In the genomic region with DNA sequence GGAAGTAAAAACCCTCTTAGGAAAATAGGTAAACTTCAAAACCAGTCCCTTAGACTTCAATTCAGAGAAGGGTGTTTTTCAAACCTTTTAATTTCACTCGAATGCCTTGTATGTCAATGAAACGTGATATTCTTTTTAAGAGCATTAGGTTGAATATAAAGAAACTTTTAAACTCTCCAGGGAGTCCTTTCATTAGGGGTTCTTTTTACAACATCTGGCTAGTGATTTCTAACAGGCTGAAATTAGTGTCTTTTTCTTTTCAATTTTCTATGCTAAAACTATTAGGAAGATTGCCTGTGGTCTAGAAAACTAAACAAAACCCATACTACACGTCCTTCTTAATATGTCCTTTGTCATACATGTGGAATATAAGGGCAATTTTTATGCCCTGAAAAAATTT, we compare ENCODE assay signal across 16 cellular contexts.
DNase-seq lines count a peak whose midpoint lies in the region; ATAC-seq and TF ChIP-seq lines count a peak whose summit lies in the region.
"Had no signal": no experiment of that assay in that cellular context is flagged by ENCODE, and none has a peak within 500 bp of the region (broad histone marks: within the 10 kb centered on the region; RNA-seq: fewer than 3 reads in every experiment).

No MANE protein-coding gene starts in this region.

- H3K4me2 ChIP-seq in fibroblast of lung (ENCODE audit: extremely low read depth, insufficient read depth, low read length) = no peak overlapping the region
- H3K4me2 ChIP-seq: BLaER1 had no signal

- no peak overlapping the region for H3K9ac ChIP-seq in fibroblast of lung (ENCODE audit: insufficient read depth, low read length)
- H3K9ac ChIP-seq: BLaER1 had no signal

- peaks cover 0 to 7% (median 0%) of the 10 kb centered on the region in 8 donors for H3K9me3 Mint-ChIP-seq in CD4-positive, alpha-beta memory T cell
- no peaks in the 10 kb centered on the region for H3K9me3 Mint-ChIP-seq in T-cell
- H3K9me3 Mint-ChIP-seq: activated CD4-positive, alpha-beta T cell treated with anti-CD3 and anti-CD28 coated beads, Interleukin-2, amount 10 ng/mL, durations not matched to agents 7 days and 5 days had no signal

- ATAC-seq in thoracic aorta (ENCODE audit: insufficient number of reproducible peaks, low FRiP score, low read depth) (no peak), HG02571 (IDR thresholded peaks at IDR 0.05; ENCODE audit: unreplicated experiment) (no peak), T-cell (replicated peaks in 1 of 4) (no peak)
- ATAC-seq: activated naive CD4-positive, alpha-beta T cell treated with anti-CD3 and anti-CD28 coated beads, Interleukin-2, amount 50 U/mL, for 72 hours had no signal

- TF ChIP-seq CTCF in fibroblast of lung (conservative IDR thresholded peaks at IDR 0.05 in 1 of 2, IDR thresholded peaks at IDR 0.05 in 1 of 2; ENCODE audit: low read depth in 1 of 2, low read length in 2 of 2) = no peak
- TF ChIP-seq CTCF in thoracic aorta (IDR thresholded peaks at IDR 0.05) = no peak

- no peak overlapping the region for H3K4me3 ChIP-seq in fibroblast of lung (replicated peaks in 1 of 4; ENCODE audit: control extremely low read depth in 1 of 4, insufficient read depth in 1 of 4, low read depth in 3 of 4, low read length in 4 of 4)
- no peak overlapping the region for H3K4me3 ChIP-seq in thoracic aorta
- no peak overlapping the region for H3K4me3 ChIP-seq in CD4-positive, alpha-beta memory T cell (ENCODE audit: low read length in 2 of 2)
- H3K4me3 ChIP-seq: BLaER1, cardiac muscle cell, HAP-1, pancreas, skin epidermis had no signal

- peaks cover 7 to 9% of the 10 kb centered on the region in 2 donors for H3K27me3 Mint-ChIP-seq in CD4-positive, alpha-beta memory T cell
- peaks cover 9 to 11% of the 10 kb centered on the region in 2 donors for H3K27me3 Mint-ChIP-seq in T-cell
- H3K27me3 Mint-ChIP-seq: activated CD4-positive, alpha-beta T cell treated with anti-CD3 and anti-CD28 coated beads, Interleukin-2, amount 10 ng/mL, durations not matched to agents 7 days and 5 days had no signal

- H3K27ac ChIP-seq in fibroblast of lung (ENCODE audit: insufficient read depth, low read length) (peak overlapping the region; percentile 22), thoracic aorta (peak overlapping the region; percentile 34 to 76)
- no peak overlapping the region for H3K27ac ChIP-seq in CD4-positive, alpha-beta memory T cell (ENCODE audit: low read depth, low read length)
- H3K27ac ChIP-seq: BLaER1, cardiac muscle cell had no signal

- H3K4me1 Mint-ChIP-seq in CD4-positive, alpha-beta memory T cell = peaks cover 0 to 2% (median 0%) of the 10 kb centered on the region in 4 donors
- H3K4me1 Mint-ChIP-seq in T-cell = no peaks in the 10 kb centered on the region
- H3K4me1 Mint-ChIP-seq: activated CD4-positive, alpha-beta T cell treated with anti-CD3 and anti-CD28 coated beads, Interleukin-2, amount 10 ng/mL, durations not matched to agents 7 days and 5 days had no signal

- DNase-seq in NCI-H1417 (lab: John Stamatoyannopoulos, UW) (peak in 2 of 3 experiments; percentile 15 to 65), NCI-H524 treated with DMSO at 0.1 percent for 48 hours (lab: John Stamatoyannopoulos, UW) (peak; percentile 47), fibroblast of lung (ENCODE audit: low read depth in 2 of 2) (no peak), thoracic aorta (ENCODE audit: low spot score) (no peak), T-cell (no peak)
- no peak for DNase-seq in CD4-positive, alpha-beta memory T cell
- DNase-seq: activated CD4-positive, alpha-beta T cell treated with anti-CD3 and anti-CD28 coated beads, Interleukin-2, amount 10 ng/mL, durations not matched to agents 7 days and 5 days; hippocampal formation; MM.1S; pancreas had no signal

- no peaks in the 10 kb centered on the region for H4K20me1 ChIP-seq in fibroblast of lung (ENCODE audit: control insufficient read depth, extremely low read depth, insufficient read depth, low read length)
- H4K20me1 ChIP-seq: BLaER1 had no signal

- no peaks in the 10 kb centered on the region for H3K36me3 Mint-ChIP-seq in CD4-positive, alpha-beta memory T cell
- no peaks in the 10 kb centered on the region for H3K36me3 Mint-ChIP-seq in T-cell
- H3K36me3 Mint-ChIP-seq: activated naive CD4-positive, alpha-beta T cell treated with anti-CD3 and anti-CD28 coated beads, Interleukin-2, amount 50 U/mL, for 72 hours had no signal

- intact Hi-C loops in CD4-positive, alpha-beta memory T cell (cut with micrococcal nuclease) = no loop called here

- H3K27me3 ChIP-seq in fibroblast of lung (ENCODE audit: control insufficient read depth, insufficient read depth, low read length) = no peaks in the 10 kb centered on the region
- H3K27me3 ChIP-seq in thoracic aorta (replicated peaks; ENCODE audit: insufficient read depth) = no peaks in the 10 kb centered on the region
- no peaks in the 10 kb centered on the region for H3K27me3 ChIP-seq in CD4-positive, alpha-beta memory T cell (ENCODE audit: insufficient read depth, low read length)
- H3K27me3 ChIP-seq: BLaER1, cardiac muscle cell, pancreas had no signal

- H3K79me2 ChIP-seq in fibroblast of lung (ENCODE audit: control insufficient read depth, insufficient read depth, low read length) = no peaks in the 10 kb centered on the region

- no peak overlapping the region for H3K27ac Mint-ChIP-seq in CD4-positive, alpha-beta memory T cell
- H3K27ac Mint-ChIP-seq in T-cell = no peak overlapping the region
- H3K27ac Mint-ChIP-seq: activated CD4-positive, alpha-beta T cell treated with anti-CD3 and anti-CD28 coated beads, Interleukin-2, amount 10 ng/mL, durations not matched to agents 7 days and 5 days; activated naive CD4-positive, alpha-beta T cell treated with anti-CD3 and anti-CD28 coated beads, Interleukin-2, amount 50 U/mL, for 72 hours had no signal

- H3K4me1 ChIP-seq in fibroblast of lung (ENCODE audit: control insufficient read depth, extremely low read depth, insufficient read depth, low read length) (peaks cover 4% of the 10 kb centered on the region), thoracic aorta (ENCODE audit: control insufficient read depth in 1 of 2, low read depth in 2 of 2) (peaks cover 27 to 39% of the 10 kb centered on the region in 2 donors)
- H3K4me1 ChIP-seq in CD4-positive, alpha-beta memory T cell (ENCODE audit: insufficient read depth, low read length) = no peaks in the 10 kb centered on the region
- H3K4me1 ChIP-seq: BLaER1 had no signal

- H3K9me3 ChIP-seq in fibroblast of lung (ENCODE audit: control insufficient read depth, insufficient read depth, low read depth, low read length) = no peaks in the 10 kb centered on the region
- no peaks in the 10 kb centered on the region for H3K9me3 ChIP-seq in thoracic aorta
- no peaks in the 10 kb centered on the region for H3K9me3 ChIP-seq in CD4-positive, alpha-beta memory T cell (ENCODE audit: control insufficient read depth in 1 of 2, low read length in 2 of 2)
- H3K9me3 ChIP-seq: BLaER1, HAP-1, pancreas had no signal

- no peak overlapping the region for H3K4me3 Mint-ChIP-seq in CD4-positive, alpha-beta memory T cell
- H3K4me3 Mint-ChIP-seq in T-cell = no peak overlapping the region
- H3K4me3 Mint-ChIP-seq: activated CD4-positive, alpha-beta T cell treated with anti-CD3 and anti-CD28 coated beads, Interleukin-2, amount 10 ng/mL, durations not matched to agents 7 days and 5 days had no signal

- CTCF ChIA-PET in CD4-positive, alpha-beta memory T cell (lab: Charles Lee; ENCODE audit: partially characterized antibody) = no interaction called here
- CTCF ChIA-PET in T-cell (lab: Charles Lee) = no interaction called here

- no peak overlapping the region for H2AFZ ChIP-seq in fibroblast of lung (ENCODE audit: low read length)

- POLR2A ChIA-PET in CD4-positive, alpha-beta memory T cell (lab: Charles Lee; ENCODE audit: partially characterized antibody) = no interaction called here
- POLR2A ChIA-PET in T-cell (lab: Charles Lee) = no interaction called here

- no peaks in the 10 kb centered on the region for H3K36me3 ChIP-seq in fibroblast of lung (ENCODE audit: control insufficient read depth, insufficient read depth, low read length)
- H3K36me3 ChIP-seq in thoracic aorta = no peaks in the 10 kb centered on the region
- no peaks in the 10 kb centered on the region for H3K36me3 ChIP-seq in CD4-positive, alpha-beta memory T cell (ENCODE audit: insufficient read depth, low read length)
- H3K36me3 ChIP-seq: BLaER1, cardiac muscle cell, HAP-1, pancreas had no signal

Comparison
In these comparisons a context has a peak if more than half of its experiments do, and no peak if none do; other contexts are left out.
1. DNase-seq: peak in NCI-H1417 (2 of 3) and NCI-H524 treated with DMSO at 0.1 percent for 48 hours (single experiment); none in fibroblast of lung (0 of 2), thoracic aorta (single experiment), CD4-positive, alpha-beta memory T cell (0 of 5) and T-cell (0 of 34).